23 cellular contexts compared by ENCODE assay signal in genomic region chr12:67154876-67155275, GRCh38.
"Had no signal": no experiment of that assay in that cellular context is flagged by ENCODE, and none has a peak within 500 bp of the region (broad histone marks: within the 10 kb centered on the region; RNA-seq: fewer than 3 reads in every experiment).

No MANE protein-coding gene starts in this region.

- H3K27me3 ChIP-seq: adrenal gland, body of pancreas, breast epithelium, Peyer's patch, SJCRH30 had no signal

- DNase-seq: activated CD4-positive, alpha-beta memory T cell treated with anti-CD3 and anti-CD28 coated beads for 36 hours; activated CD4-positive, alpha-beta T cell treated with anti-CD3 and anti-CD28 coated beads, Interleukin-2, amount 50 U/mL, for 1 hour; activated CD8-positive, alpha-beta memory T cell treated with anti-CD3 and anti-CD28 coated beads, Interleukin-2, amount 50 U/mL, for 4 hours; activated gamma-delta T cell treated with Interleukin-2 at 50 U/mL for 16 hours; activated naive CD4-positive, alpha-beta T cell treated with anti-CD3 and anti-CD28 coated beads for 36 hours; activated T-cell treated with anti-CD3 and anti-CD28 coated beads for 4 hours; activated T-cell treated with anti-CD3 and anti-CD28 coated beads, Interleukin-2, amount 50 U/mL, for 4 hours; adrenal gland; body of pancreas; MM.1S; NCI-H1048; NCI-H1694; NCI-H524 treated with DMSO at 0.1 percent for 48 hours; PC-3; Peyer's patch; SJCRH30; T1000 had no signal

- ATAC-seq: activated naive CD4-positive, alpha-beta T cell treated with anti-CD3 and anti-CD28 coated beads, Interleukin-2, amount 50 U/mL, for 72 hours; activated T-cell treated with anti-CD3 and anti-CD28 coated beads, Interleukin-2, amount 50 U/mL, for 4 hours; body of pancreas; PC-3; Right ventricle myocardium inferior had no signal

- H3K9me3 ChIP-seq: adrenal gland, body of pancreas, breast epithelium, Peyer's patch, SJCRH30 had no signal

- H3K27ac ChIP-seq: adrenal gland, body of pancreas, breast epithelium, KMS-11, Peyer's patch, RWPE1, SK-N-MC had no signal

- H3K4me1 ChIP-seq: adrenal gland, body of pancreas, breast epithelium, Peyer's patch had no signal

- H3K36me3 ChIP-seq: adrenal gland, breast epithelium, Peyer's patch, SJCRH30 had no signal

- H3K4me3 ChIP-seq: adrenal gland, body of pancreas, breast epithelium, Peyer's patch, SJCRH30, SK-N-MC had no signal
